Comparison of ENCODE assay signal across 32 cellular contexts in the genomic region with DNA sequence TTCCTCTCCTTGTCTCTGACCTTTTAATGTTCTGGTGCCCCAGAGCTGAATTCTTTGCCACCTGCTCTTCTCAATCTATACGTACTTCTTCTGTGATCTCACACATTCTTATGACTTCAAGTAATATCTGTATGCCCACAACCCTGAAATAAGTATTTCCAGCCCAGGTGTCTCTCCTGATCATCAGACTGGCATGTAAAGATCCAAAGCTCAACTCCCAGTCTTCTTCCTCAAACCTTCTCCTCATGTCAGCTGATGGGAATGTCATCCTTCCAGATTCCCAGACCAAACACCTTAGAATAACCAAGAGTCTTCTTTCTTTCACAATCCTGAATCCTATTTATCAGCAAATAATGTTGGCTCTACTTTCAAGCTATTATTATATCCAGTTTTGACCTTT. TPM values are rescaled to one million over a fixed set of nuclear protein-coding genes. Genes with fewer than 3 reads are reported as not detected.
"Had no signal": no experiment of that assay in that cellular context is flagged by ENCODE, and none has a peak within 500 bp of the region (broad histone marks: within the 10 kb centered on the region; RNA-seq: fewer than 3 reads in every experiment).

No MANE protein-coding gene starts in this region.

- H3K27ac Mint-ChIP-seq: stimulated activated effector memory CD8-positive, alpha-beta T cell treated with anti-CD3 and anti-CD28 coated beads, Interleukin-12 subunit alpha, Interleukin-12 subunit beta, amount 100 ng/mL, for 72 hours; stimulated activated memory B cell treated with anti-CD40 and anti-IgM and Interleukin-4, amounts not matched to agents 10 μg/mL and 1 μg/mL and 100 μg/mL, for 72 hours; stimulated activated naive B cell treated with anti-CD40 and anti-IgM and Interleukin-4, amounts not matched to agents 10 μg/mL and 1 μg/mL and 100 μg/mL, for 72 hours; stimulated activated naive CD8-positive, alpha-beta T cell treated with anti-CD3 and anti-CD28 coated beads, Interleukin-15, amount 100 ng/mL, for 72 hours; stimulated activated naive CD8-positive, alpha-beta T cell treated with anti-CD3 and anti-CD28 coated beads, Interleukin-15, Interleukin-2, amounts not matched to agents 100 ng/mL and 50 ng/mL, for 24 hours; type B pancreatic cell had no signal

- H3K27me3 Mint-ChIP-seq: stimulated activated memory B cell treated with anti-CD40 and anti-IgM and Interleukin-4, amounts not matched to agents 10 μg/mL and 1 μg/mL and 100 μg/mL, for 72 hours; type B pancreatic cell had no signal

- H3K4me3 Mint-ChIP-seq: stimulated activated effector memory CD8-positive, alpha-beta T cell treated with anti-CD3 and anti-CD28 coated beads, Interleukin-12 subunit alpha, Interleukin-12 subunit beta, amount 100 ng/mL, for 72 hours; stimulated activated memory B cell treated with anti-CD40 and anti-IgM and Interleukin-4, amounts not matched to agents 10 μg/mL and 1 μg/mL and 100 μg/mL, for 72 hours; stimulated activated naive B cell treated with anti-CD40 and anti-IgM and Interleukin-4, amounts not matched to agents 10 μg/mL and 1 μg/mL and 100 μg/mL, for 72 hours; stimulated activated naive CD8-positive, alpha-beta T cell treated with anti-CD3 and anti-CD28 coated beads, Interleukin-15, amount 100 ng/mL, for 72 hours; stimulated activated naive CD8-positive, alpha-beta T cell treated with anti-CD3 and anti-CD28 coated beads, Interleukin-15, Interleukin-2, amounts not matched to agents 100 ng/mL and 50 ng/mL, for 24 hours; type B pancreatic cell had no signal

- FAIRE-seq: urothelium cell line had no signal

- H3K36me3 ChIP-seq: stomach, suprapubic skin, thoracic aorta, thyroid gland, tibial artery, tibial nerve, transverse colon, upper lobe of left lung, upper lobe of right lung, uterus, vagina had no signal

- H3K4me1 ChIP-seq: stomach, suprapubic skin, testis, thyroid gland, tibial artery, tibial nerve, transverse colon, upper lobe of left lung, upper lobe of right lung, uterus, vagina had no signal

- H3K4me1 Mint-ChIP-seq: stimulated activated effector memory CD8-positive, alpha-beta T cell treated with anti-CD3 and anti-CD28 coated beads, Interleukin-12 subunit alpha, Interleukin-12 subunit beta, amount 100 ng/mL, for 72 hours; stimulated activated memory B cell treated with anti-CD40 and anti-IgM and Interleukin-4, amounts not matched to agents 10 μg/mL and 1 μg/mL and 100 μg/mL, for 72 hours; stimulated activated naive B cell treated with anti-CD40 and anti-IgM and Interleukin-4, amounts not matched to agents 10 μg/mL and 1 μg/mL and 100 μg/mL, for 72 hours; stimulated activated naive CD8-positive, alpha-beta T cell treated with anti-CD3 and anti-CD28 coated beads, Interleukin-15, amount 100 ng/mL, for 72 hours had no signal

- H3K4me3 ChIP-seq: stomach, suprapubic skin, testis, thoracic aorta, thyroid gland, tibial artery, tibial nerve, transverse colon, upper lobe of left lung, upper lobe of right lung, uterus, vagina had no signal

- H3K27ac ChIP-seq: stomach, suprapubic skin, testis, thoracic aorta, thyroid gland, tibial artery, tibial nerve, transverse colon, upper lobe of left lung, upper lobe of right lung, uterus, vagina had no signal

- DNase-seq: stimulated activated CD4-positive, alpha-beta T cell treated with anti-CD3 and anti-CD28 coated beads, Interleukin-2, amount 100 ng/mL, for 48 hours; stimulated activated CD4-positive, alpha-beta T cell treated with anti-CD3 and anti-CD28 coated beads, Interleukin-4, amount 100 ng/mL, for 1 hour; stimulated activated CD4-positive, alpha-beta T cell treated with anti-CD3 and anti-CD28 coated beads, Interleukin-4, amount 100 ng/mL, for 24 hours; stimulated activated CD4-positive, alpha-beta T cell treated with anti-CD3 and anti-CD28 coated beads, Interleukin-4, amount 100 ng/mL, for 4 hours; stimulated activated CD8-positive, alpha-beta memory T cell treated with anti-CD3 and anti-CD28 coated beads, Interleukin-4, amount 100 ng/mL, for 48 hours; stimulated activated naive B cell treated with anti-CD40 and anti-IgM and Interleukin-4, amounts not matched to agents 10 μg/mL and 1 μg/mL and 100 μg/mL, for 72 hours; stimulated activated naive CD4-positive, alpha-beta T cell; stimulated activated naive CD4-positive, alpha-beta T cell treated with Interleukin-2 at 50 U/mL for 16 hours; stimulated activated naive CD8-positive, alpha-beta T cell treated with anti-CD3 and anti-CD28 coated beads, Interleukin-15, amount 100 ng/mL, for 72 hours; stimulated activated naive CD8-positive, alpha-beta T cell treated with anti-CD3 and anti-CD28 coated beads, Interleukin-15, Interleukin-2, amounts not matched to agents 100 U/mL and 50 U/mL, for 24 hours; stomach; substantia nigra; testis; thyroid gland; tibial artery; transverse colon; upper lobe of left lung; upper lobe of right lung; uterus had no signal

- ATAC-seq: stimulated activated effector memory CD8-positive, alpha-beta T cell treated with anti-CD3 and anti-CD28 coated beads, Interleukin-12 subunit alpha, Interleukin-12 subunit beta, amount 100 ng/mL, for 72 hours; stimulated activated memory B cell treated with anti-CD40 and anti-IgM and Interleukin-4, amounts not matched to agents 10 μg/mL and 1 μg/mL and 100 μg/mL, for 72 hours; stimulated activated naive B cell treated with anti-CD40 and anti-IgM and Interleukin-4, amounts not matched to agents 10 μg/mL and 1 μg/mL and 100 μg/mL, for 72 hours; stimulated activated naive CD8-positive, alpha-beta T cell treated with anti-CD3 and anti-CD28 coated beads, Interleukin-15, amount 100 ng/mL, for 72 hours; stimulated activated naive CD8-positive, alpha-beta T cell treated with anti-CD3 and anti-CD28 coated beads, Interleukin-15, Interleukin-2, amounts not matched to agents 100 U/mL and 50 U/mL, for 24 hours; upper lobe of right lung had no signal

- H3K9me3 Mint-ChIP-seq: stimulated activated effector memory CD8-positive, alpha-beta T cell treated with anti-CD3 and anti-CD28 coated beads, Interleukin-12 subunit alpha, Interleukin-12 subunit beta, amount 100 ng/mL, for 72 hours; stimulated activated memory B cell treated with anti-CD40 and anti-IgM and Interleukin-4, amounts not matched to agents 10 μg/mL and 1 μg/mL and 100 μg/mL, for 72 hours; stimulated activated naive B cell treated with anti-CD40 and anti-IgM and Interleukin-4, amounts not matched to agents 10 μg/mL and 1 μg/mL and 100 μg/mL, for 72 hours; stimulated activated naive CD8-positive, alpha-beta T cell treated with anti-CD3 and anti-CD28 coated beads, Interleukin-15, amount 100 ng/mL, for 72 hours; stimulated activated naive CD8-positive, alpha-beta T cell treated with anti-CD3 and anti-CD28 coated beads, Interleukin-15, Interleukin-2, amounts not matched to agents 100 ng/mL and 50 ng/mL, for 24 hours; type B pancreatic cell had no signal

- H3K27me3 ChIP-seq: stomach, suprapubic skin, testis, thyroid gland, tibial artery, tibial nerve, transverse colon, upper lobe of left lung, upper lobe of right lung, uterus, vagina had no signal

- H3K9me3 ChIP-seq: stomach, suprapubic skin, testis, thoracic aorta, thyroid gland, tibial artery, tibial nerve, transverse colon, upper lobe of left lung, upper lobe of right lung, uterus, vagina had no signal

- H3K36me3 Mint-ChIP-seq: stimulated activated effector memory CD8-positive, alpha-beta T cell treated with anti-CD3 and anti-CD28 coated beads, Interleukin-12 subunit alpha, Interleukin-12 subunit beta, amount 100 ng/mL, for 72 hours; stimulated activated memory B cell treated with anti-CD40 and anti-IgM and Interleukin-4, amounts not matched to agents 10 μg/mL and 1 μg/mL and 100 μg/mL, for 72 hours; stimulated activated naive B cell treated with anti-CD40 and anti-IgM and Interleukin-4, amounts not matched to agents 10 μg/mL and 1 μg/mL and 100 μg/mL, for 72 hours; type B pancreatic cell had no signal

RNA-seq across cellular contexts. Expression of a gene that starts 9.3 kb away (rescaled TPM):
- total RNA-seq: subcutaneous adipose tissue, suprapubic skin, thoracic aorta, thyroid gland, tibial nerve, transverse colon, upper lobe of right lung, ureter, uterus, vagina had no signal

RNA-seq across cellular contexts. Expression of a gene that starts 22.7 kb away (rescaled TPM):
- total RNA-seq: temporal lobe had no signal

RNA-seq across cellular contexts. Expression of a gene that starts 25.6 kb away (rescaled TPM):
- total RNA-seq: stomach, subcutaneous adipose tissue, suprapubic skin, temporal lobe, thoracic aorta, thyroid gland, tibial nerve, transverse colon, upper lobe of left lung, upper lobe of right lung, ureter, urinary bladder, uterus, vagina had no signal
- polyA plus RNA-seq: stomach, urinary bladder had no signal

RNA-seq across cellular contexts. Expression of a gene that starts 48.8 kb away (rescaled TPM):
- total RNA-seq: stomach, subcutaneous adipose tissue, suprapubic skin, temporal lobe, thoracic aorta, thyroid gland, tibial nerve, transverse colon, upper lobe of left lung, upper lobe of right lung, ureter, urinary bladder, uterus, vagina had no signal
- polyA plus RNA-seq: stomach, urinary bladder had no signal
